In the genomic region with DNA sequence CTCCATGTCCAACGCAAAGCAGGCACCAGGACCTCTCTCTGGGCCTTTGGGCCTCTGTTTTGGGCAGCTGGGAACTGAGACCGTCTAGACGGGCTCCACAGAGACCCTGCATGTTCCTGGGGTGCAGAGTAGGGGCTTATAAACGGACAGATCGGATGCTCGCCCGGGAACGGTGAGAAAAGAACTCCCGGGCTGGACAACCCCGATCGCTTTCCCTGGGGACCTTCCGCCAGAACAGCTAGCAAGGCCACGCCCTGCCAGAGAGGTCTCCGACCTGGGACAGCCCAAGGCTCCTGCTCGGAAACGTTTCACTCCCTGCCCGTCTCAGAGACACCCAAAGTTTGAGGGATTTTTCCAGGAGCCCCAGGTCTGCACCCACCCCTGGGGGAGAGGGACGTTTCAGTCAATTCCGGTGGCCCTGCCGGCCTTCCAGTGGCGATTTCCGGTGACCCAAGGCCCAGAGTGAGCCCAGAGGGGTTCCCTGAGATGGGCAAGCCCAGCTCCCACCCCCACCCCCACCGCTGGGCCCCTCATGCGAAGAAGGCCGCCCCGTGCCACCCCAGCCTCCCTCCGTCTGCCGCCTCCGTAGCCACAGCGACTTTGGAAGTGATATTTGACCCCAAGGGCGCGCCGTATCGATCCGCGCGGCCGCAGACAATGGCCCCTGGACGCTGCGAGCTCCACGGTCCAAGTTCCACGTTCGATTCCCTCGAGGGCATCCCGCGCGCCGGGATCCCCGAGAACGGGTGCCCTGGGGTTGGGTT, we compare ENCODE assay signal across 8 cellular contexts. TPM values are rescaled to one million over a fixed set of nuclear protein-coding genes. Genes with fewer than 3 reads are reported as not detected.
DNase-seq lines count a peak whose midpoint lies in the region; ATAC-seq and TF ChIP-seq lines count a peak whose summit lies in the region.

No MANE protein-coding gene starts in this region.

- CTCF ChIA-PET in OCI-LY7 (lab: Charles Lee; ENCODE audit: unreplicated experiment) = no interaction called here

- no peak overlapping the region for H4K5ac ChIP-seq in mesendoderm (ENCODE audit: low read length)

- peak overlapping the region; percentile 75 for H3K23ac ChIP-seq in mesendoderm (ENCODE audit: low read length)

- no peak overlapping the region for H4K8ac ChIP-seq in mesendoderm (ENCODE audit: low read depth, low read length)

- peak overlapping the region; percentile 96 for H3K18ac ChIP-seq in mesendoderm (ENCODE audit: low read length)

- H2BK120ac ChIP-seq in mesendoderm (ENCODE audit: low read depth, low read length) = peak overlapping the region; percentile 31

- H3K4me3 ChIP-seq in OCI-LY7 (ENCODE audit: low read depth, low read length, poor library complexity, severe bottlenecking) (peak overlapping the region; percentile 74), mesendoderm (ENCODE audit: low read length) (peak overlapping the region; percentile 92), vagina (peak overlapping the region; percentile 81)

- H3K9ac ChIP-seq in mesendoderm (ENCODE audit: low read length) = peak overlapping the region; percentile 88

- no peak overlapping the region for H2AK5ac ChIP-seq in mesendoderm (ENCODE audit: low read length)

- no TSS peak for BruUV-seq in OCI-LY7 (replicated peaks; lab: Mats Ljungman, UMichigan)

- H3K4me2 ChIP-seq in OCI-LY7 (ENCODE audit: low read length) = peak overlapping the region; percentile 81
- peak overlapping the region; percentile 76 for H3K4me2 ChIP-seq in mesendoderm (ENCODE audit: low read length)

- no peaks in the 10 kb centered on the region for H3K9me2 ChIP-seq in OCI-LY7 (ENCODE audit: insufficient read depth, low read length)

- H3K79me2 ChIP-seq in OCI-LY7 (ENCODE audit: insufficient read depth, low read depth, low read length) = peaks cover 23% of the 10 kb centered on the region; the same call in 1 of the 2 replicates
- H3K79me2 ChIP-seq in mesendoderm (ENCODE audit: control insufficient read depth, insufficient read depth, low read length) = peaks cover 42% of the 10 kb centered on the region

- DNase-seq in DMS79 treated with DMSO at 0.1 percent for 48 hours (lab: John Stamatoyannopoulos, UW) (peak; percentile 4), OCI-LY7 (ENCODE audit: low spot score) (peak; percentile 37), dermis blood vessel endothelial cell (peak; percentile 37), mesendoderm (peak; percentile 79), vagina (ENCODE audit: extremely low spot score in 2 of 2) (no peak), hippocampal formation (lab: John Stamatoyannopoulos, UW) (no peak)
- DNase-seq in activated CD4-positive, CD25-positive, alpha-beta regulatory T cell (lab: John Stamatoyannopoulos, UW) = no peak

- H3K27ac ChIP-seq in OCI-LY7 (ENCODE audit: low read depth, low read length, poor library complexity, severe bottlenecking) (peak overlapping the region; percentile 53), mesendoderm (ENCODE audit: low read depth, low read length) (peak overlapping the region; percentile 89), vagina (peak overlapping the region; percentile 85)

- no peak overlapping the region for H2BK5ac ChIP-seq in mesendoderm (ENCODE audit: low read length)

- H3K56ac ChIP-seq in mesendoderm (ENCODE audit: low read length) = peak overlapping the region; percentile 97

- POLR2A ChIA-PET in OCI-LY7 (lab: Charles Lee) = interaction anchor here (0.9 kb wide), 1 partner anchor 62 kb away, joined by 3 read pairs; no protein-coding TSS in a partner anchor

- H4K20me1 ChIP-seq in OCI-LY7 (ENCODE audit: insufficient read depth, low read length) = no peaks in the 10 kb centered on the region

- no peak for ATAC-seq in HG03571 (IDR thresholded peaks at IDR 0.05; ENCODE audit: unreplicated experiment)

- TF ChIP-seq POLR2A in vagina (IDR thresholded peaks at IDR 0.05) = no peak

- H3K36me3 ChIP-seq in OCI-LY7 (ENCODE audit: insufficient read depth, low read length) (no peaks in the 10 kb centered on the region), mesendoderm (ENCODE audit: control insufficient read depth, insufficient read depth, low read length) (peaks cover 2% of the 10 kb centered on the region), vagina (peaks cover 0 to 7% of the 10 kb centered on the region in 2 donors)

- H3K27me3 ChIP-seq in mesendoderm (ENCODE audit: insufficient read depth, low read length, poor library complexity) (no peaks in the 10 kb centered on the region), vagina (no peaks in the 10 kb centered on the region)

- no peak overlapping the region for H2BK15ac ChIP-seq in mesendoderm (replicated peaks; ENCODE audit: low read depth)

- peak overlapping the region; percentile 97 for H3K4ac ChIP-seq in mesendoderm (ENCODE audit: low read depth, low read length)

- no CpG with 5 or more reads among the region's 50 CpGs for WGBS in mesendoderm (ENCODE audit: extremely low coverage, insufficient coverage, low lambda C conversion rate)

- H3K4me1 ChIP-seq in OCI-LY7 (ENCODE audit: insufficient read depth, low read length, poor library complexity, severe bottlenecking) = peaks cover 43% of the 10 kb centered on the region
- peaks cover 11% of the 10 kb centered on the region for H3K4me1 ChIP-seq in mesendoderm (ENCODE audit: control insufficient read depth, low read depth, low read length)
- peaks cover 55% of the 10 kb centered on the region for H3K4me1 ChIP-seq in vagina

- H3K79me1 ChIP-seq in mesendoderm (ENCODE audit: low read length) = peaks cover 10% of the 10 kb centered on the region

- H3K9me3 ChIP-seq in OCI-LY7 (ENCODE audit: low read length) (no peaks in the 10 kb centered on the region), vagina (no peaks in the 10 kb centered on the region)

- intact Hi-C loops in OCI-LY7 (cut with micrococcal nuclease; ENCODE audit: unreplicated experiment) = loop anchor here (1.0 to 10.0 kb wide), 3 partner anchors 18 to 349 kb away; a partner anchor contains a TSS
- intact Hi-C loops in vagina (cut with DNase I) = no loop called here

- TF ChIP-seq CTCF in OCI-LY7 (conservative IDR thresholded peaks at IDR 0.05; ENCODE audit: low read length) (no peak), vagina (IDR thresholded peaks at IDR 0.05) (no peak)

- no peak overlapping the region for H2AFZ ChIP-seq in OCI-LY7 (ENCODE audit: low read length)

RNA-seq across cellular contexts. Expression of a gene that starts 1.7 kb away (rescaled TPM):
- 31.0 and 39.2 TPM in 2 replicates for total RNA-seq in OCI-LY7 (2014; rRNA removed; shearing (Covaris generic))
- total RNA-seq in OCI-LY7 (2022) = 30.0 and 33.1 TPM in 2 replicates
- total RNA-seq in dermis blood vessel endothelial cell = 63.1 and 82.0 TPM in 2 replicates
- polyA plus RNA-seq in mesendoderm (2013, experiment 1 of 2) = 63.1 TPM
- polyA plus RNA-seq in mesendoderm (2013, experiment 2 of 2) = 61.8 TPM
- 41.3 TPM for total RNA-seq in vagina

RNA-seq across cellular contexts. Expression of a gene that starts 18.0 kb away (rescaled TPM):
- 5.9 and 10.2 TPM in 2 replicates for total RNA-seq in OCI-LY7 (2014; rRNA removed; shearing (Covaris generic))
- 29.5 and 38.8 TPM in 2 replicates for total RNA-seq in OCI-LY7 (2022)
- 3.8 and 4.4 TPM in 2 replicates for total RNA-seq in dermis blood vessel endothelial cell
- 17.6 TPM for polyA plus RNA-seq in mesendoderm (2013, experiment 1 of 2)
- polyA plus RNA-seq in mesendoderm (2013, experiment 2 of 2) = 17.5 TPM
- 24.1 TPM for total RNA-seq in vagina

RNA-seq across cellular contexts. Expression of a gene that starts 20.5 kb away (rescaled TPM):
- 2.4 and 3.1 TPM in 2 replicates for total RNA-seq in OCI-LY7 (2014; rRNA removed; shearing (Covaris generic))
- 6.5 and 7.6 TPM in 2 replicates for total RNA-seq in OCI-LY7 (2022)
- total RNA-seq in dermis blood vessel endothelial cell = 48.6 and 75.9 TPM in 2 replicates
- 1.6 TPM for polyA plus RNA-seq in mesendoderm (2013, experiment 1 of 2)
- polyA plus RNA-seq in mesendoderm (2013, experiment 2 of 2) = 1.5 TPM
- total RNA-seq in vagina = 20.4 TPM

RNA-seq across cellular contexts. Expression of a gene that starts 23.2 kb away (rescaled TPM):
- 79.0 and 79.7 TPM in 2 replicates for total RNA-seq in OCI-LY7 (2014; rRNA removed; shearing (Covaris generic))
- 107 and 118 TPM in 2 replicates for total RNA-seq in OCI-LY7 (2022)
- 98.2 and 137 TPM in 2 replicates for total RNA-seq in dermis blood vessel endothelial cell
- polyA plus RNA-seq in mesendoderm (2013, experiment 1 of 2) = 119 TPM
- 120 TPM for polyA plus RNA-seq in mesendoderm (2013, experiment 2 of 2)
- total RNA-seq in vagina = 59.7 TPM

RNA-seq across cellular contexts. Expression of a gene that starts 28.9 kb away (rescaled TPM):
- 31.2 TPM in 2 replicates for total RNA-seq in OCI-LY7 (2014; rRNA removed; shearing (Covaris generic))
- total RNA-seq in OCI-LY7 (2022) = 25.4 and 28.6 TPM in 2 replicates
- total RNA-seq in dermis blood vessel endothelial cell = 18.7 and 24.8 TPM in 2 replicates
- polyA plus RNA-seq in mesendoderm (2013, experiment 1 of 2) = 7.1 TPM
- polyA plus RNA-seq in mesendoderm (2013, experiment 2 of 2) = 7.3 TPM
- total RNA-seq in vagina = 30.9 TPM

Comparison
In these comparisons a context has a peak if more than half of its experiments do, and no peak if none do; other contexts are left out.
1. DNase-seq: peak in DMS79 treated with DMSO at 0.1 percent for 48 hours (single experiment), OCI-LY7 (single experiment), dermis blood vessel endothelial cell (single experiment) and mesendoderm (single experiment); none in vagina (0 of 2), hippocampal formation (0 of 2) and activated CD4-positive, CD25-positive, alpha-beta regulatory T cell (0 of 4).
2. Peak in every context shown above with its lines, with median percentiles within 50 percentile points of each other: H3K27ac ChIP-seq and H3K4me3 ChIP-seq.